8 cellular contexts compared by ENCODE assay signal in the genomic region with DNA sequence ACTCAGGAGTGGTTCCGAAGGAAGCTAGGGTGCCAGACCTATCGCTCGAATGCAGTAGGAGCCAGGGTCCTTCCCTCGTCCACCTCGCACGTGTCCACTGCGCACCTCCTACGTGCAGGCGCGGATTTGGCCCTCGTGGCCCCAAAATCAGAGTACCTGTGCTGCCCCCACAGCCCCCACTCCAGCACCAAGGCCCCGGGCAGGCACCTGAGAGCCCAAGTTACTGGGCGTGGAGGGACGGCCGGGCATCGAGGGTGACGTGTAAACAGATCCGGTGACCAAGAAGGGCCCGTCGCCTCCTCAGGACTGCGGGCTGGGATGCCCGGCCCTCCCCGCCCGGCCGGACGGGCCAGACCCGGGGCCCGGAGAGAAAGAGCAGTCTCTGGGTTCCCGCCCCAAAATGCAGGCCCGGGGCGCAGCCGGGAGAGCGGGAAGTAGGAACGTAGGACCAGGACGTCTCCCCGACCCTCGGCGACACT. TPM values are rescaled to one million over a fixed set of nuclear protein-coding genes. Genes with fewer than 3 reads are reported as not detected.
DNase-seq lines count a peak whose midpoint lies in the region; ATAC-seq and TF ChIP-seq lines count a peak whose summit lies in the region.

No MANE protein-coding gene starts in this region.

- POLR2A ChIA-PET in activated CD4-positive, alpha-beta T cell treated with anti-CD3 and anti-CD28 coated beads for 36 hours (lab: Charles Lee), result interaction anchor here (0.6 kb wide), 1 partner anchor 149 kb away, joined by 3 read pairs; no protein-coding TSS in a partner anchor

- H3K9me3 ChIP-seq in mucosa of descending colon, result no peaks in the 10 kb centered on the region

- H3K4me3 Mint-ChIP-seq in activated CD4-positive, alpha-beta T cell treated with anti-CD3 and anti-CD28 coated beads for 36 hours, result peak overlapping the region; percentile 84
- H3K4me3 Mint-ChIP-seq in dendritic cell treated with granulocyte-macrophage colony-stimulating factor and Interleukin-4, amounts not matched to agents 40 ng/mL and 50 ng/mL, for 4 days, result peak overlapping the region; percentile 90

- H3K27ac Mint-ChIP-seq in activated CD4-positive, alpha-beta T cell treated with anti-CD3 and anti-CD28 coated beads for 36 hours, result no peak overlapping the region
- peak overlapping the region; percentile 76 for H3K27ac Mint-ChIP-seq in dendritic cell treated with granulocyte-macrophage colony-stimulating factor and Interleukin-4, amounts not matched to agents 40 ng/mL and 50 ng/mL, for 4 days

- H3K4me1 ChIP-seq in mucosa of descending colon (ENCODE audit: low read depth), result peaks cover 18% of the 10 kb centered on the region

- intact Hi-C loops in activated CD4-positive, alpha-beta T cell treated with anti-CD3 and anti-CD28 coated beads for 36 hours (cut with DNase I, micrococcal nuclease), result loop anchor here (1.0 to 2.0 kb wide), 11 partner anchors 16 to 258 kb away; a partner anchor contains a TSS
- intact Hi-C loops in dendritic cell treated with granulocyte-macrophage colony-stimulating factor and Interleukin-4, amounts not matched to agents 40 ng/mL and 50 ng/mL, for 4 days (cut with micrococcal nuclease), result loop anchor here (2.0 to 10.0 kb wide), 3 partner anchors 49 to 113 kb away; no protein-coding TSS in a partner anchor
- intact Hi-C loops in mucosa of descending colon (cut with DNase I, micrococcal nuclease), result no loop called here

- peaks cover 9% of the 10 kb centered on the region for H3K36me3 ChIP-seq in mucosa of descending colon (ENCODE audit: low read depth)

- DNase-seq in activated CD4-positive, alpha-beta T cell treated with anti-CD3 and anti-CD28 coated beads for 36 hours, result peak; percentile 35
- DNase-seq in activated CD4-positive, alpha-beta T cell treated with anti-CD3 and anti-CD28 coated beads for 4 hours, result no peak
- DNase-seq in M059J (ENCODE audit: low read depth) (peak; percentile 41), mucosa of descending colon (peak in 2 of 3 donors; percentile 27 to 74), putamen (ENCODE audit: low spot score) (no peak), NK-92 (lab: John Stamatoyannopoulos, UW; ENCODE audit: unreplicated experiment) (no peak)

- ATAC-seq in activated CD4-positive, alpha-beta T cell treated with anti-CD3 and anti-CD28 coated beads for 36 hours, result no peak
- peak; percentile 20 for ATAC-seq in mucosa of descending colon
- ATAC-seq in HG03196 (IDR thresholded peaks at IDR 0.05; ENCODE audit: unreplicated experiment), result no peak

- H3K9me3 Mint-ChIP-seq in activated CD4-positive, alpha-beta T cell treated with anti-CD3 and anti-CD28 coated beads for 36 hours (ENCODE audit: low read depth), result no peaks in the 10 kb centered on the region
- H3K9me3 Mint-ChIP-seq in dendritic cell treated with granulocyte-macrophage colony-stimulating factor and Interleukin-4, amounts not matched to agents 40 ng/mL and 50 ng/mL, for 4 days, result no peaks in the 10 kb centered on the region

- H3K4me3 ChIP-seq in mucosa of descending colon, result peak overlapping the region; percentile 85

- TF ChIP-seq CTCF in mucosa of descending colon (IDR thresholded peaks at IDR 0.05), result no peak

- peaks cover 17% of the 10 kb centered on the region for H3K36me3 Mint-ChIP-seq in activated CD4-positive, alpha-beta T cell treated with anti-CD3 and anti-CD28 coated beads for 36 hours (ENCODE audit: low read depth)
- H3K36me3 Mint-ChIP-seq in dendritic cell treated with granulocyte-macrophage colony-stimulating factor and Interleukin-4, amounts not matched to agents 40 ng/mL and 50 ng/mL, for 4 days (ENCODE audit: low read depth), result peaks cover 52% of the 10 kb centered on the region

- CTCF ChIA-PET in activated CD4-positive, alpha-beta T cell treated with anti-CD3 and anti-CD28 coated beads for 36 hours (lab: Charles Lee), result interaction anchor here (0.6 to 1.5 kb wide), 8 partner anchors 9 to 362 kb away, joined by 3 to 5 read pairs (median 4); a partner anchor contains a TSS

- no peaks in the 10 kb centered on the region for H3K27me3 Mint-ChIP-seq in activated CD4-positive, alpha-beta T cell treated with anti-CD3 and anti-CD28 coated beads for 36 hours
- peaks cover 2% of the 10 kb centered on the region for H3K27me3 Mint-ChIP-seq in dendritic cell treated with granulocyte-macrophage colony-stimulating factor and Interleukin-4, amounts not matched to agents 40 ng/mL and 50 ng/mL, for 4 days

- H3K4me1 Mint-ChIP-seq in activated CD4-positive, alpha-beta T cell treated with anti-CD3 and anti-CD28 coated beads for 36 hours, result peaks cover 21% of the 10 kb centered on the region
- peaks cover 19% of the 10 kb centered on the region for H3K4me1 Mint-ChIP-seq in dendritic cell treated with granulocyte-macrophage colony-stimulating factor and Interleukin-4, amounts not matched to agents 40 ng/mL and 50 ng/mL, for 4 days (ENCODE audit: low read depth)

RNA-seq across cellular contexts. Expression of a gene that starts 0.5 kb away (rescaled TPM):
- total RNA-seq in activated CD4-positive, alpha-beta T cell treated with anti-CD3 and anti-CD28 coated beads for 36 hours, result 100 to 1,000 TPM; 127 to 129 TPM
- 111 and 138 TPM in 2 replicates for total RNA-seq in M059J (2014; rRNA removed; shearing (Covaris generic))
- total RNA-seq in mucosa of descending colon, result 100 to 1,000 TPM in 2 of 3 donors, 10 to 100 TPM in 1; 91.8 to 142 (median 133) TPM

RNA-seq across cellular contexts. Expression of a gene that starts 15.7 kb away (rescaled TPM):
- total RNA-seq in activated CD4-positive, alpha-beta T cell treated with anti-CD3 and anti-CD28 coated beads for 36 hours, result under 1 TPM in 1 of 2 experiments, not detected in 1; 0.11 TPM
- total RNA-seq in M059J (2014; rRNA removed; shearing (Covaris generic)), result 0.12 TPM in 1 of 2 replicates, not detected in the other
- total RNA-seq in mucosa of descending colon, result 1 to 10 TPM in 2 of 3 donors, under 1 TPM in 1; 0.34 to 3.7 (median 1.4) TPM

RNA-seq across cellular contexts. Expression of a gene that starts 21.0 kb away (rescaled TPM):
- 10 to 100 TPM; 35.4 to 68.0 TPM for total RNA-seq in activated CD4-positive, alpha-beta T cell treated with anti-CD3 and anti-CD28 coated beads for 36 hours
- total RNA-seq in M059J (2014; rRNA removed; shearing (Covaris generic)), result 284 and 317 TPM in 2 replicates
- 100 to 1,000 TPM; 282 to 500 (median 411) TPM for total RNA-seq in mucosa of descending colon

RNA-seq across cellular contexts. Expression of a gene that starts 39.5 kb away (rescaled TPM):
- total RNA-seq in activated CD4-positive, alpha-beta T cell treated with anti-CD3 and anti-CD28 coated beads for 36 hours, result under 1 TPM; 0.18 to 0.32 TPM
- 1.4 and 5.2 TPM in 2 replicates for total RNA-seq in M059J (2014; rRNA removed; shearing (Covaris generic))
- total RNA-seq in mucosa of descending colon, result 1 to 10 TPM in 1 of 3 donors, under 1 TPM in 2; 0.12 to 1.3 (median 0.31) TPM

RNA-seq across cellular contexts. Expression of a gene that starts 56.2 kb away (rescaled TPM):
- not detected for total RNA-seq in activated CD4-positive, alpha-beta T cell treated with anti-CD3 and anti-CD28 coated beads for 36 hours
- not detected in 2 replicates for total RNA-seq in M059J (2014; rRNA removed; shearing (Covaris generic))
- not detected for total RNA-seq in mucosa of descending colon

Comparison
In these comparisons a context has a peak if more than half of its experiments do, and no peak if none do; other contexts are left out.
1. DNase-seq: peak in activated CD4-positive, alpha-beta T cell treated with anti-CD3 and anti-CD28 coated beads for 36 hours (single experiment), M059J (single experiment) and mucosa of descending colon (2 of 3); none in activated CD4-positive, alpha-beta T cell treated with anti-CD3 and anti-CD28 coated beads for 4 hours (0 of 2), putamen (single experiment) and NK-92 (single experiment).
2. intact Hi-C loops: an anchor here in activated CD4-positive, alpha-beta T cell treated with anti-CD3 and anti-CD28 coated beads for 36 hours (1.0 to 2.0 kb wide) and dendritic cell treated with granulocyte-macrophage colony-stimulating factor and Interleukin-4, amounts not matched to agents 40 ng/mL and 50 ng/mL, for 4 days (2.0 to 10.0 kb wide); none called in mucosa of descending colon.